1 cellular context compared by ENCODE assay signal in the genomic region with DNA sequence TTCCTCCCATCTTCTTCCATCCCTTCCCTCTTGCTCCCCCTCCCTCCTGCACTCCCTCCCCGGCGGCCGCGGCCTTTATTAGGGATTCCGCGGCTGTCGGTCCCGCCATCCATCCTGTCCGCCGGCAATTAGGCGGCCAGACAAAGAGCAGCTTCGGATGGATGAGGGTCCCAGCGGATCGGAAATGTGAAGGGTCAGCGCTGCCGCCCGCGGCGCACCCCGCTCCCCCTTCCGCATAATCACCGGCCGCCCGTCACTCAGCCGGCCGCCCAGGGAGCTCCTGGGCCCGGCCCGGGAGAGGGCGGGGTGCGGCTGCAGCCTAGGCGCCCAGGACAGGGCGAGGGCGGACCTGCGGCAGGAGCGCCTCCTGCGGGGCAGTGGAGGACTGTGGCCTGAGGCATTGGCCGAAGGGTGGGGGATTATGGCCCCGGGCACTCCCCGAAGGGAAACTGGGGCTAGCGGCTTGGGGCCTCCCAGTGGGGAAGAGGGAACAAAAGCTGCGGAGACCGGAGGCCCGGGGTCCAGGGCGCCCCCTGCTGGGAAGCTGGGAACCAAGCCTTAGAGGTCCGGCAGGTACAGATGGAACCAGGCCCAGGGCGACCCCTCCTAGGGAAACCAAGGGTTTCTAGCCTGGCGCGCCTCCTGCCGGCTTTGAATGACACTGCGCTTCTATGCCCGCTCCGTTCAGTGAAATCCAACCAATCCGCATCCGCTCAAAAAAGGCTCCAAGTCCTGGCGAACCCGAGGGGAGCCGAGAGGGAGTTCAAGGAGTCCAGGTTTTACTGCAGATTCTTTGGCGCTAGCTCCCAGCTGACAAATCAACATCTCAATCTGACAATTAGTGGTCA.
TF ChIP-seq lines count a peak whose summit lies in the region.

No MANE protein-coding gene starts in this region.

TF ChIP-seq in HepG2, 621 proteins besides CTCF, POLR2A, EP300 and RAD21 (continued from another document and continues in another):
- TF ChIP-seq, protein P1, sequence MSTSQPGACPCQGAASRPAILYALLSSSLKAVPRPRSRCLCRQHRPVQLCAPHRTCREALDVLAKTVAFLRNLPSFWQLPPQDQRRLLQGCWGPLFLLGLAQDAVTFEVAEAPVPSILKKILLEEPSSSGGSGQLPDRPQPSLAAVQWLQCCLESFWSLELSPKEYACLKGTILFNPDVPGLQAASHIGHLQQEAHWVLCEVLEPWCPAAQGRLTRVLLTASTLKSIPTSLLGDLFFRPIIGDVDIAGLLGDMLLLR (CRISPR knock-in tag; IDR thresholded peaks at IDR 0.05), result 0 out of 2 replicates have a peak, but pooled peaks have one; percentile 23
- TF ChIP-seq, protein P2, sequence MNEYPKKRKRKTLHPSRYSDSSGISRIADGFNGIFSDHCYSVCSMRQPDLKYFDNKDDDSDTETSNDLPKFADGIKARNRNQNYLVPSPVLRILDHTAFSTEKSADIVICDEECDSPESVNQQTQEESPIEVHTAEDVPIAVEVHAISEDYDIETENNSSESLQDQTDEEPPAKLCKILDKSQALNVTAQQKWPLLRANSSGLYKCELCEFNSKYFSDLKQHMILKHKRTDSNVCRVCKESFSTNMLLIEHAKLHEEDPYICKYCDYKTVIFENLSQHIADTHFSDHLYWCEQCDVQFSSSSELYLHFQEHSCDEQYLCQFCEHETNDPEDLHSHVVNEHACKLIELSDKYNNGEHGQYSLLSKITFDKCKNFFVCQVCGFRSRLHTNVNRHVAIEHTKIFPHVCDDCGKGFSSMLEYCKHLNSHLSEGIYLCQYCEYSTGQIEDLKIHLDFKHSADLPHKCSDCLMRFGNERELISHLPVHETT (CRISPR knock-in tag; conservative IDR thresholded peaks at IDR 0.05), result no peak
- TF ChIP-seq SNAPC2 (CRISPR knock-in tag; IDR thresholded peaks at IDR 0.05), result no peak
- TF ChIP-seq, protein P3, sequence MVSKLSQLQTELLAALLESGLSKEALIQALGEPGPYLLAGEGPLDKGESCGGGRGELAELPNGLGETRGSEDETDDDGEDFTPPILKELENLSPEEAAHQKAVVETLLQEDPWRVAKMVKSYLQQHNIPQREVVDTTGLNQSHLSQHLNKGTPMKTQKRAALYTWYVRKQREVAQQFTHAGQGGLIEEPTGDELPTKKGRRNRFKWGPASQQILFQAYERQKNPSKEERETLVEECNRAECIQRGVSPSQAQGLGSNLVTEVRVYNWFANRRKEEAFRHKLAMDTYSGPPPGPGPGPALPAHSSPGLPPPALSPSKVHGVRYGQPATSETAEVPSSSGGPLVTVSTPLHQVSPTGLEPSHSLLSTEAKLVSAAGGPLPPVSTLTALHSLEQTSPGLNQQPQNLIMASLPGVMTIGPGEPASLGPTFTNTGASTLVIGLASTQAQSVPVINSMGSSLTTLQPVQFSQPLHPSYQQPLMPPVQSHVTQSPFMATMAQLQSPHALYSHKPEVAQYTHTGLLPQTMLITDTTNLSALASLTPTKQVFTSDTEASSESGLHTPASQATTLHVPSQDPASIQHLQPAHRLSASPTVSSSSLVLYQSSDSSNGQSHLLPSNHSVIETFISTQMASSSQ (IDR thresholded peaks at IDR 0.05; ENCODE audit: low read depth), result no peak
- TF ChIP-seq, protein P3 (CRISPR knock-in tag; IDR thresholded peaks at IDR 0.05; ENCODE audit: borderline replicate concordance), result no peak
- TF ChIP-seq CEBPG (CRISPR knock-in tag; IDR thresholded peaks at IDR 0.05), result no peak
- TF ChIP-seq PCBP2 (optimal IDR thresholded peaks at IDR 0.05; ENCODE audit: low read depth, low read length, poor library complexity, severe bottlenecking), result no peak
- TF ChIP-seq SALL1 (CRISPR knock-in tag; IDR thresholded peaks at IDR 0.05), result peak; percentile 35
- TF ChIP-seq SP4 (CRISPR knock-in tag; IDR thresholded peaks at IDR 0.05), result no peak
- TF ChIP-seq, protein P4, sequence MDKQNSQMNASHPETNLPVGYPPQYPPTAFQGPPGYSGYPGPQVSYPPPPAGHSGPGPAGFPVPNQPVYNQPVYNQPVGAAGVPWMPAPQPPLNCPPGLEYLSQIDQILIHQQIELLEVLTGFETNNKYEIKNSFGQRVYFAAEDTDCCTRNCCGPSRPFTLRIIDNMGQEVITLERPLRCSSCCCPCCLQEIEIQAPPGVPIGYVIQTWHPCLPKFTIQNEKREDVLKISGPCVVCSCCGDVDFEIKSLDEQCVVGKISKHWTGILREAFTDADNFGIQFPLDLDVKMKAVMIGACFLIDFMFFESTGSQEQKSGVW (CRISPR knock-in tag; IDR thresholded peaks at IDR 0.05; ENCODE audit: borderline replicate concordance), result no peak
- TF ChIP-seq, protein P5, sequence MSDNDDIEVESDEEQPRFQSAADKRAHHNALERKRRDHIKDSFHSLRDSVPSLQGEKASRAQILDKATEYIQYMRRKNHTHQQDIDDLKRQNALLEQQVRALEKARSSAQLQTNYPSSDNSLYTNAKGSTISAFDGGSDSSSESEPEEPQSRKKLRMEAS (IDR thresholded peaks at IDR 0.05), result no peak; the same call in 1 of the 2 replicates
- TF ChIP-seq ZNF292 (CRISPR knock-in tag; IDR thresholded peaks at IDR 0.05; ENCODE audit: borderline replicate concordance, low read depth), result no peak
- TF ChIP-seq ZNF232 (CRISPR knock-in tag; IDR thresholded peaks at IDR 0.05; ENCODE audit: borderline replicate concordance), result no peak
- no peak for TF ChIP-seq TCF12 (IDR thresholded peaks at IDR 0.05)
- TF ChIP-seq TCF12 (CRISPR knock-in tag; IDR thresholded peaks at IDR 0.05), result no peak
- TF ChIP-seq, protein P6, sequence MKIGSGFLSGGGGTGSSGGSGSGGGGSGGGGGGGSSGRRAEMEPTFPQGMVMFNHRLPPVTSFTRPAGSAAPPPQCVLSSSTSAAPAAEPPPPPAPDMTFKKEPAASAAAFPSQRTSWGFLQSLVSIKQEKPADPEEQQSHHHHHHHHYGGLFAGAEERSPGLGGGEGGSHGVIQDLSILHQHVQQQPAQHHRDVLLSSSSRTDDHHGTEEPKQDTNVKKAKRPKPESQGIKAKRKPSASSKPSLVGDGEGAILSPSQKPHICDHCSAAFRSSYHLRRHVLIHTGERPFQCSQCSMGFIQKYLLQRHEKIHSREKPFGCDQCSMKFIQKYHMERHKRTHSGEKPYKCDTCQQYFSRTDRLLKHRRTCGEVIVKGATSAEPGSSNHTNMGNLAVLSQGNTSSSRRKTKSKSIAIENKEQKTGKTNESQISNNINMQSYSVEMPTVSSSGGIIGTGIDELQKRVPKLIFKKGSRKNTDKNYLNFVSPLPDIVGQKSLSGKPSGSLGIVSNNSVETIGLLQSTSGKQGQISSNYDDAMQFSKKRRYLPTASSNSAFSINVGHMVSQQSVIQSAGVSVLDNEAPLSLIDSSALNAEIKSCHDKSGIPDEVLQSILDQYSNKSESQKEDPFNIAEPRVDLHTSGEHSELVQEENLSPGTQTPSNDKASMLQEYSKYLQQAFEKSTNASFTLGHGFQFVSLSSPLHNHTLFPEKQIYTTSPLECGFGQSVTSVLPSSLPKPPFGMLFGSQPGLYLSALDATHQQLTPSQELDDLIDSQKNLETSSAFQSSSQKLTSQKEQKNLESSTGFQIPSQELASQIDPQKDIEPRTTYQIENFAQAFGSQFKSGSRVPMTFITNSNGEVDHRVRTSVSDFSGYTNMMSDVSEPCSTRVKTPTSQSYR (CRISPR knock-in tag; IDR thresholded peaks at IDR 0.05; ENCODE audit: borderline replicate concordance), result no peak
- TF ChIP-seq, protein P7, sequence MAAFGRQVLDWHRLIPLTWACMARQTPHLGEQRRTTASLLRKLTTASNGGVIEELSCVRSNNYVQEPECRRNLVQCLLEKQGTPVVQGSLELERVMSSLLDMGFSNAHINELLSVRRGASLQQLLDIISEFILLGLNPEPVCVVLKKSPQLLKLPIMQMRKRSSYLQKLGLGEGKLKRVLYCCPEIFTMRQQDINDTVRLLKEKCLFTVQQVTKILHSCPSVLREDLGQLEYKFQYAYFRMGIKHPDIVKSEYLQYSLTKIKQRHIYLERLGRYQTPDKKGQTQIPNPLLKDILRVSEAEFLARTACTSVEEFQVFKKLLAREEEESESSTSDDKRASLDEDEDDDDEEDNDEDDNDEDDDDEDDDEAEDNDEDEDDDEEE (CRISPR knock-in tag; IDR thresholded peaks at IDR 0.05), result no peak
- TF ChIP-seq, protein P8, sequence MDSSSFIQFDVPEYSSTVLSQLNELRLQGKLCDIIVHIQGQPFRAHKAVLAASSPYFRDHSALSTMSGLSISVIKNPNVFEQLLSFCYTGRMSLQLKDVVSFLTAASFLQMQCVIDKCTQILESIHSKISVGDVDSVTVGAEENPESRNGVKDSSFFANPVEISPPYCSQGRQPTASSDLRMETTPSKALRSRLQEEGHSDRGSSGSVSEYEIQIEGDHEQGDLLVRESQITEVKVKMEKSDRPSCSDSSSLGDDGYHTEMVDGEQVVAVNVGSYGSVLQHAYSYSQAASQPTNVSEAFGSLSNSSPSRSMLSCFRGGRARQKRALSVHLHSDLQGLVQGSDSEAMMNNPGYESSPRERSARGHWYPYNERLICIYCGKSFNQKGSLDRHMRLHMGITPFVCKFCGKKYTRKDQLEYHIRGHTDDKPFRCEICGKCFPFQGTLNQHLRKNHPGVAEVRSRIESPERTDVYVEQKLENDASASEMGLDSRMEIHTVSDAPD (CRISPR knock-in tag; IDR thresholded peaks at IDR 0.05), result 0 out of 2 replicates have a peak, but pooled peaks have one; percentile 39
- TF ChIP-seq ZNF703 (CRISPR knock-in tag; IDR thresholded peaks at IDR 0.05; ENCODE audit: borderline replicate concordance), result no peak
- no peak for TF ChIP-seq ZNF354B (CRISPR knock-in tag; IDR thresholded peaks at IDR 0.05)
- TF ChIP-seq ZNF34 (CRISPR knock-in tag; IDR thresholded peaks at IDR 0.05; ENCODE audit: borderline replicate concordance), result no peak
- no peak for TF ChIP-seq KAT2B (IDR thresholded peaks at IDR 0.05; ENCODE audit: borderline replicate concordance, low read depth, low read length)
- TF ChIP-seq CCDC6 (CRISPR knock-in tag; IDR thresholded peaks at IDR 0.05), result 0 out of 2 replicates have a peak, but pooled peaks have one; percentile 58
- TF ChIP-seq ARNT (IDR thresholded peaks at IDR 0.05), result no peak
- no peak for TF ChIP-seq ZNF10 (CRISPR knock-in tag; IDR thresholded peaks at IDR 0.05; ENCODE audit: borderline replicate concordance, low read depth)
- TF ChIP-seq, protein P9, sequence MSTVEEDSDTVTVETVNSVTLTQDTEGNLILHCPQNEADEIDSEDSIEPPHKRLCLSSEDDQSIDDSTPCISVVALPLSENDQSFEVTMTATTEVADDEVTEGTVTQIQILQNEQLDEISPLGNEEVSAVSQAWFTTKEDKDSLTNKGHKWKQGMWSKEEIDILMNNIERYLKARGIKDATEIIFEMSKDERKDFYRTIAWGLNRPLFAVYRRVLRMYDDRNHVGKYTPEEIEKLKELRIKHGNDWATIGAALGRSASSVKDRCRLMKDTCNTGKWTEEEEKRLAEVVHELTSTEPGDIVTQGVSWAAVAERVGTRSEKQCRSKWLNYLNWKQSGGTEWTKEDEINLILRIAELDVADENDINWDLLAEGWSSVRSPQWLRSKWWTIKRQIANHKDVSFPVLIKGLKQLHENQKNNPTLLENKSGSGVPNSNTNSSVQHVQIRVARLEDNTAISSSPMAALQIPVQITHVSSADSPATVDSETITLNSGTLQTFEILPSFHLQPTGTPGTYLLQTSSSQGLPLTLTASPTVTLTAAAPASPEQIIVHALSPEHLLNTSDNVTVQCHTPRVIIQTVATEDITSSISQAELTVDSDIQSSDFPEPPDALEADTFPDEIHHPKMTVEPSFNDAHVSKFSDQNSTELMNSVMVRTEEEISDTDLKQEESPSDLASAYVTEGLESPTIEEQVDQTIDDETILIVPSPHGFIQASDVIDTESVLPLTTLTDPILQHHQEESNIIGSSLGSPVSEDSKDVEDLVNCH (CRISPR knock-in tag; IDR thresholded peaks at IDR 0.05), result no peak
- TF ChIP-seq XBP1 (CRISPR knock-in tag; IDR thresholded peaks at IDR 0.05), result no peak
- no peak; the same call in 1 of the 2 replicates for TF ChIP-seq KLF12 (CRISPR knock-in tag; IDR thresholded peaks at IDR 0.05; ENCODE audit: borderline replicate concordance)
- TF ChIP-seq GTF2F1 (IDR thresholded peaks at IDR 0.05; ENCODE audit: low read length), result no peak
- no peak for TF ChIP-seq ZNF607 (CRISPR knock-in tag; IDR thresholded peaks at IDR 0.05; ENCODE audit: borderline replicate concordance)
- no peak for TF ChIP-seq ZNF564 (CRISPR knock-in tag; IDR thresholded peaks at IDR 0.05)
- no peak for TF ChIP-seq MLLT10 (CRISPR knock-in tag; IDR thresholded peaks at IDR 0.05)
- no peak for TF ChIP-seq ZNF432 (CRISPR knock-in tag; IDR thresholded peaks at IDR 0.05; ENCODE audit: borderline replicate concordance)
- TF ChIP-seq TEAD2 (CRISPR knock-in tag; IDR thresholded peaks at IDR 0.05), result no peak
- no peak for TF ChIP-seq NR2F6 (IDR thresholded peaks at IDR 0.05)
- 0 out of 2 replicates have a peak, but pooled peaks have one; percentile 38 for TF ChIP-seq NR2F6 (CRISPR knock-in tag; IDR thresholded peaks at IDR 0.05)
- no peak for TF ChIP-seq MBNL3 (CRISPR knock-in tag; conservative IDR thresholded peaks at IDR 0.05)
- no peak for TF ChIP-seq GZF1 (CRISPR knock-in tag; IDR thresholded peaks at IDR 0.05)
- no peak for TF ChIP-seq RFX1 (IDR thresholded peaks at IDR 0.05)
- no peak for TF ChIP-seq PTBP1 (IDR thresholded peaks at IDR 0.05; ENCODE audit: low read depth, low read length, poor library complexity, severe bottlenecking)
- TF ChIP-seq MXD4 (CRISPR knock-in tag; IDR thresholded peaks at IDR 0.05), result no peak
- no peak for TF ChIP-seq MEIS2 (CRISPR knock-in tag; IDR thresholded peaks at IDR 0.05)
- peak; percentile 60 for TF ChIP-seq GATAD2A (CRISPR knock-in tag; IDR thresholded peaks at IDR 0.05)
- no peak for TF ChIP-seq NCOR1 (IDR thresholded peaks at IDR 0.05; ENCODE audit: borderline replicate concordance, low read length)
- TF ChIP-seq, protein P10, sequence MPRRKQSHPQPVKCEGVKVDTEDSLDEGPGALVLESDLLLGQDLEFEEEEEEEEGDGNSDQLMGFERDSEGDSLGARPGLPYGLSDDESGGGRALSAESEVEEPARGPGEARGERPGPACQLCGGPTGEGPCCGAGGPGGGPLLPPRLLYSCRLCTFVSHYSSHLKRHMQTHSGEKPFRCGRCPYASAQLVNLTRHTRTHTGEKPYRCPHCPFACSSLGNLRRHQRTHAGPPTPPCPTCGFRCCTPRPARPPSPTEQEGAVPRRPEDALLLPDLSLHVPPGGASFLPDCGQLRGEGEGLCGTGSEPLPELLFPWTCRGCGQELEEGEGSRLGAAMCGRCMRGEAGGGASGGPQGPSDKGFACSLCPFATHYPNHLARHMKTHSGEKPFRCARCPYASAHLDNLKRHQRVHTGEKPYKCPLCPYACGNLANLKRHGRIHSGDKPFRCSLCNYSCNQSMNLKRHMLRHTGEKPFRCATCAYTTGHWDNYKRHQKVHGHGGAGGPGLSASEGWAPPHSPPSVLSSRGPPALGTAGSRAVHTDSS (CRISPR knock-in tag; conservative IDR thresholded peaks at IDR 0.05), result no peak
